ENCODE assay signal across 8 cellular contexts in genomic region chr7:74175270-74175803, GRCh38. TPM values are rescaled to one million over a fixed set of nuclear protein-coding genes. Genes with fewer than 3 reads are reported as not detected.
DNase-seq lines count a peak whose midpoint lies in the region; ATAC-seq and TF ChIP-seq lines count a peak whose summit lies in the region.

No MANE protein-coding gene starts in this region.

- H3K36me3 ChIP-seq in GM23248 (ENCODE audit: low read depth) (peaks cover 13% of the 10 kb centered on the region; the same call in 1 of the 2 replicates), SJSA1 (peaks cover 54% of the 10 kb centered on the region), rectal smooth muscle tissue (ENCODE audit: control insufficient read depth, insufficient read depth, low read length) (peaks cover 2% of the 10 kb centered on the region)

- 1 to 2% methylated on average over 9 of the region's 9 CpGs for WGBS in GM23248 (ENCODE audit: low coverage in 1 of 2, low lambda C conversion rate in 2 of 2, missing lambda C conversion rate in 2 of 2), 2 experiments

- no peaks in the 10 kb centered on the region for H3K27me3 ChIP-seq in GM23248 (replicated peaks; ENCODE audit: insufficient read depth)
- no peaks in the 10 kb centered on the region for H3K27me3 ChIP-seq in SJSA1 (replicated peaks)
- H3K27me3 ChIP-seq in rectal smooth muscle tissue (ENCODE audit: control insufficient read depth, insufficient read depth, low read length), result no peaks in the 10 kb centered on the region

- POLR2A ChIA-PET in GM10248 (lab: Yijun Ruan, JAX), result interaction anchor here (0.8 kb wide), 1 partner anchor 92 kb away, joined by 3 read pairs; no protein-coding TSS in a partner anchor

- peaks cover 4% of the 10 kb centered on the region; the same call in 1 of the 2 replicates for H4K20me1 ChIP-seq in GM23248 (ENCODE audit: insufficient read depth)

- TF ChIP-seq CTCF in fibroblast of mammary gland (conservative IDR thresholded peaks at IDR 0.05; ENCODE audit: control insufficient read depth, insufficient read depth, low read depth, low read length), result no peak
- TF ChIP-seq CTCF in GM10248 (IDR thresholded peaks at IDR 0.05; ENCODE audit: control extremely low read depth, extremely low read depth, low read depth, missing control alignments), result no peak

- H3F3A ChIP-seq in GM23248 (ENCODE audit: insufficient read depth), result peaks cover 51% of the 10 kb centered on the region

- in situ Hi-C loops in GM23248 (cut with MboI), result no loop called here

- peak overlapping the region; percentile 98 for H3K9ac ChIP-seq in GM23248
- H3K9ac ChIP-seq in rectal smooth muscle tissue (ENCODE audit: low read length), result no peak overlapping the region

- H3K9me3 ChIP-seq in GM23248 (ENCODE audit: low read depth) (no peaks in the 10 kb centered on the region), SJSA1 (replicated peaks) (no peaks in the 10 kb centered on the region)

- no peak for ATAC-seq in HG03442 (IDR thresholded peaks at IDR 0.05; ENCODE audit: unreplicated experiment)

- no peaks in the 10 kb centered on the region for H3K9me2 ChIP-seq in GM23248 (ENCODE audit: insufficient read depth)

- H2AFZ ChIP-seq in GM23248, result no peak overlapping the region

- H3K4me2 ChIP-seq in GM23248 (ENCODE audit: unreplicated experiment), result peak overlapping the region; percentile 98

- DNase-seq in GM23248 (no peak), SJSA1 (ENCODE audit: low read depth in 1 of 2, low spot score in 2 of 2) (no peak), fibroblast of mammary gland (ENCODE audit: low read depth) (no peak), GM10248 (ENCODE audit: extremely low spot score) (no peak), GF-D8 (lab: John Stamatoyannopoulos, UW) (no peak), SK-N-DZ (ENCODE audit: low spot score) (no peak)

- peak overlapping the region; percentile 85 for H3K27ac ChIP-seq in GM23248
- no peak overlapping the region for H3K27ac ChIP-seq in SJSA1
- peak overlapping the region; percentile 96 for H3K27ac ChIP-seq in rectal smooth muscle tissue (ENCODE audit: low read depth, low read length)

- H3K4me1 ChIP-seq in GM23248 (ENCODE audit: insufficient read depth) (peaks cover 41% of the 10 kb centered on the region), SJSA1 (replicated peaks) (peaks cover 39% of the 10 kb centered on the region), rectal smooth muscle tissue (ENCODE audit: control insufficient read depth, insufficient read depth, low read length) (peaks cover 26% of the 10 kb centered on the region)

- H3K79me2 ChIP-seq in GM23248 (ENCODE audit: insufficient read depth), result peaks cover 61% of the 10 kb centered on the region

- CTCF ChIA-PET in GM10248 (lab: Yijun Ruan, JAX), result interaction anchor here (1.2 to 4.8 kb wide), 5 partner anchors 9 to 226 kb away, joined by 3 to 19 read pairs (median 7); no protein-coding TSS in a partner anchor

- H3K4me3 ChIP-seq in GM23248, result peak overlapping the region; percentile 90
- peak overlapping the region; percentile 97 for H3K4me3 ChIP-seq in SJSA1
- H3K4me3 ChIP-seq in fibroblast of mammary gland (ENCODE audit: control insufficient read depth, low read depth, low read length), result peak overlapping the region; percentile 89
- H3K4me3 ChIP-seq in rectal smooth muscle tissue (ENCODE audit: low read length), result peak overlapping the region; percentile 89

RNA-seq across cellular contexts. Expression of gene EIF4H, which starts 1.2 kb away (rescaled TPM):
- 261 and 305 TPM in 2 replicates for total RNA-seq in GM23248 (2014; rRNA removed; shearing (Covaris generic))
- 228 and 235 TPM in 2 replicates for polyA plus RNA-seq in GM23248 (2016; fragmentation: Nextera tagmentation; extraction: Ambion mirVana)
- total RNA-seq in SJSA1 (2014; rRNA removed; shearing (Covaris generic)), result 246 and 313 TPM in 2 replicates
- 247 and 268 TPM in 2 replicates for polyA plus RNA-seq in SK-N-DZ (2014; cell fraction: cytosol; rRNA removed)
- polyA plus RNA-seq in SK-N-DZ (2014; cell fraction: nucleus; rRNA removed), result 125 and 132 TPM in 2 replicates

RNA-seq across cellular contexts. Expression of gene LAT2, which starts 34.5 kb away (rescaled TPM):
- total RNA-seq in GM23248 (2014; rRNA removed; shearing (Covaris generic)), result 0.97 TPM in 1 of 2 replicates, not detected in the other
- polyA plus RNA-seq in GM23248 (2016; fragmentation: Nextera tagmentation; extraction: Ambion mirVana), result 0.60 and 0.73 TPM in 2 replicates
- 0.92 TPM in 1 of 2 replicates, not detected in the other for total RNA-seq in SJSA1 (2014; rRNA removed; shearing (Covaris generic))
- 0.22 and 3.7 TPM in 2 replicates for polyA plus RNA-seq in SK-N-DZ (2014; cell fraction: cytosol; rRNA removed)
- polyA plus RNA-seq in SK-N-DZ (2014; cell fraction: nucleus; rRNA removed), result 1.9 and 2.2 TPM in 2 replicates
